In the genomic region with DNA sequence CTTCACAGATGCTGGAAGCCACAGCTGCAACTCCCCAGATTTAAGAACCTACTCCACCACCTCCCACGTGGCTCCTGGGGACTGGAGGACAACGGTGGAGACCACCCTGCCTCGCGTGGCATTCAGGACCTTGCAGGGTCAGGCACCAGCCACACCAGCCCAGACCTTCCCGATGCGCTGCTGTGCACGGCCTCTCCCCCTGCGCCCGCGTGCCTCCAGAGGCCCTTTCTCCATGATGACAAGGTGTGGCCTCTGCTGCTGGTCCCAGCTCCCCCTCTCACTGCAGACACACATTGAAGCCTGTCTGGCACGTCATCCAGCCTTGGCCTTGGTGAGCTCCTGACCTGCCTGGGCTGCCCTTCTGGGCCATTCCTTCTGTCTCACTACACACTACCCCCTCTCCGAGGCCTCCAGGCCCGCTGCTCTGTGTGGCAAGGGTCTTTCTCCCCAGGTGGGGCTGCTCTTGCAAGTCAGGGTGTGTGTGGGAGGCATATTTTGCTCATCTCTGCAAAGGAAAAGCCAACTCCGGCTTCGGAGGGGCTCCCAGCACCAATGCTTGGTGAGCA, we compare ENCODE assay signal across 23 cellular contexts.
"Had no signal": no experiment of that assay in that cellular context is flagged by ENCODE, and none has a peak within 500 bp of the region (broad histone marks: within the 10 kb centered on the region; RNA-seq: fewer than 3 reads in every experiment).

No MANE protein-coding gene starts in this region.

- FAIRE-seq: endothelial cell of umbilical vein, small intestine had no signal

- H3K9me3 ChIP-seq: adrenal gland, ascending aorta, colonic mucosa, prostate gland, thoracic aorta had no signal

- H3K27ac ChIP-seq: adrenal gland, ascending aorta, brain microvascular endothelial cell, colonic mucosa, prostate gland, thoracic aorta had no signal

- H3K36me3 ChIP-seq: adrenal gland, ascending aorta, colonic mucosa, thoracic aorta had no signal

- H3K27me3 ChIP-seq: adrenal gland, ascending aorta, brain microvascular endothelial cell, colonic mucosa, dorsolateral prefrontal cortex had no signal

- DNase-seq: activated B cell treated with CpG ODN at 0.5 μM for 24 hours; activated CD4-positive, alpha-beta memory T cell treated with anti-CD3 and anti-CD28 coated beads for 36 hours; activated CD4-positive, alpha-beta T cell treated with anti-CD3 and anti-CD28 coated beads for 4 hours; activated gamma-delta T cell treated with Interleukin-2 at 50 U/mL for 16 hours; adrenal gland; brain microvascular endothelial cell; colonic mucosa; effector memory CD8-positive, alpha-beta T cell; foreskin melanocyte; hippocampal formation; small intestine; stimulated activated CD4-positive, alpha-beta T cell treated with anti-CD3 and anti-CD28 coated beads, Interleukin-2, amount 100 ng/mL, for 48 hours; stimulated activated CD8-positive, alpha-beta memory T cell treated with anti-CD3 and anti-CD28 coated beads, Interleukin-4, amount 100 ng/mL, for 48 hours; T1000 had no signal

- H3K4me3 ChIP-seq: adrenal gland, ascending aorta, colonic mucosa, dorsolateral prefrontal cortex, prostate gland, thoracic aorta had no signal

- H3K4me1 ChIP-seq: adrenal gland, ascending aorta, colonic mucosa, prostate gland had no signal

- ATAC-seq: effector memory CD8-positive, alpha-beta T cell; esophagus mucosa; left cardiac atrium; naive thymus-derived CD8-positive, alpha-beta T cell; sciatic nerve had no signal
